ENCODE assay signal across 20 cellular contexts in the genomic region with DNA sequence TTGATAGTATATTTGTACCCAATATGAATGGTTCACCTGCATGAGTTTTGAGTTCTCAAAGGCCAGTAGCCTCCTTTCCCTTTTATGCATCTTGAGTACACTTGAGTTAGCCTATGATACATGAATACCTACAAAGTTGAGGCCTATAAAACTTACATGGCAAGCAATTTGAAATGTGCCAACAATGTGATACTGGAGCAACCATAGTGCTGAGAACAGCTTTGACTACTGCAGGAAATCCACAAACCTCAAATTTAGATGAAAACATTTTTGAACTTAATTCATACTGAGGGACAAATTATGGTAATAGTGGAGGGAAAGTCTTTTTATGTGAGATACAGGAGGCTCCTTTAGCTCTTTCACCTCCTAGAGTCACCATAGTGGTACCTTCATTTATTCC. TPM values are rescaled to one million over a fixed set of nuclear protein-coding genes. Genes with fewer than 3 reads are reported as not detected.
DNase-seq lines count a peak whose midpoint lies in the region; ATAC-seq and TF ChIP-seq lines count a peak whose summit lies in the region.
"Had no signal": no experiment of that assay in that cellular context is flagged by ENCODE, and none has a peak within 500 bp of the region (broad histone marks: within the 10 kb centered on the region; RNA-seq: fewer than 3 reads in every experiment).

No MANE protein-coding gene starts in this region.

- no peaks in the 10 kb centered on the region for H3K4me1 ChIP-seq in lower lobe of right lung
- H3K4me1 ChIP-seq: BLaER1 had no signal

- H3K4me3 ChIP-seq in Jurkat, Clone E6-1 (ENCODE audit: low read length), result no peak overlapping the region
- no peak overlapping the region for H3K4me3 ChIP-seq in lower lobe of right lung
- H3K4me3 ChIP-seq: BLaER1, GM12878, GM23338 had no signal

- no peak overlapping the region for H3K27ac Mint-ChIP-seq in activated CD8-positive, alpha-beta memory T cell treated with anti-CD3 and anti-CD28 coated beads, Interleukin-2, amount 10 ng/mL, durations not matched to agents 7 days and 5 days
- H3K27ac Mint-ChIP-seq in stimulated activated effector memory CD8-positive, alpha-beta T cell treated with anti-CD3 and anti-CD28 coated beads, Interleukin-12 subunit alpha, Interleukin-12 subunit beta, amount 100 ng/mL, for 72 hours, result no peak overlapping the region
- H3K27ac Mint-ChIP-seq: B cell, GM23338, H9 had no signal

- H3K27ac ChIP-seq in lower lobe of right lung, result no peak overlapping the region
- H3K27ac ChIP-seq: 22Rv1, BLaER1, C4-2B had no signal

- intact Hi-C loops in lower lobe of right lung (cut with DNase I), result no loop called here

- H3K4me3 Mint-ChIP-seq in activated CD8-positive, alpha-beta memory T cell treated with anti-CD3 and anti-CD28 coated beads, Interleukin-2, amount 10 ng/mL, durations not matched to agents 7 days and 5 days, result no peak overlapping the region
- no peak overlapping the region for H3K4me3 Mint-ChIP-seq in stimulated activated effector memory CD8-positive, alpha-beta T cell treated with anti-CD3 and anti-CD28 coated beads, Interleukin-12 subunit alpha, Interleukin-12 subunit beta, amount 100 ng/mL, for 72 hours
- H3K4me3 Mint-ChIP-seq: B cell; CD8-positive, alpha-beta memory T cell; GM23338; H9 had no signal

- H3K9me3 ChIP-seq in lower lobe of right lung, result no peaks in the 10 kb centered on the region
- H3K9me3 ChIP-seq: BLaER1 had no signal

- H3K9me3 Mint-ChIP-seq in activated CD8-positive, alpha-beta memory T cell treated with anti-CD3 and anti-CD28 coated beads, Interleukin-2, amount 10 ng/mL, durations not matched to agents 7 days and 5 days (ENCODE audit: low read depth), result no peaks in the 10 kb centered on the region
- H3K9me3 Mint-ChIP-seq in stimulated activated effector memory CD8-positive, alpha-beta T cell treated with anti-CD3 and anti-CD28 coated beads, Interleukin-12 subunit alpha, Interleukin-12 subunit beta, amount 100 ng/mL, for 72 hours, result peaks cover 9% of the 10 kb centered on the region

- peaks cover 22% of the 10 kb centered on the region for H3K4me1 Mint-ChIP-seq in activated CD8-positive, alpha-beta memory T cell treated with anti-CD3 and anti-CD28 coated beads, Interleukin-2, amount 10 ng/mL, durations not matched to agents 7 days and 5 days
- peaks cover 14% of the 10 kb centered on the region for H3K4me1 Mint-ChIP-seq in stimulated activated effector memory CD8-positive, alpha-beta T cell treated with anti-CD3 and anti-CD28 coated beads, Interleukin-12 subunit alpha, Interleukin-12 subunit beta, amount 100 ng/mL, for 72 hours
- H3K4me1 Mint-ChIP-seq: B cell had no signal

- CTCF ChIA-PET in activated CD8-positive, alpha-beta memory T cell treated with anti-CD3 and anti-CD28 coated beads, Interleukin-2, amount 10 ng/mL, durations not matched to agents 7 days and 5 days (lab: Charles Lee), result interaction anchor here (0.8 to 2.3 kb wide), 6 partner anchors 17 to 230 kb away, joined by 3 to 23 read pairs (median 4); partner anchors contain the start of genes LEPR and LEPROT

- H3K36me3 ChIP-seq in lower lobe of right lung, result no peaks in the 10 kb centered on the region
- H3K36me3 ChIP-seq: BLaER1 had no signal

- peaks cover 7% of the 10 kb centered on the region for H3K36me3 Mint-ChIP-seq in activated CD8-positive, alpha-beta memory T cell treated with anti-CD3 and anti-CD28 coated beads, Interleukin-2, amount 10 ng/mL, durations not matched to agents 7 days and 5 days
- H3K36me3 Mint-ChIP-seq in stimulated activated effector memory CD8-positive, alpha-beta T cell treated with anti-CD3 and anti-CD28 coated beads, Interleukin-12 subunit alpha, Interleukin-12 subunit beta, amount 100 ng/mL, for 72 hours, result no peaks in the 10 kb centered on the region

- DNase-seq in DMS53 (lab: John Stamatoyannopoulos, UW) (peak; percentile 57), DMS53 treated with DMSO at 0.1 percent for 48 hours (lab: John Stamatoyannopoulos, UW; ENCODE audit: unreplicated experiment) (no peak), dermis blood vessel endothelial cell (no peak), lower lobe of right lung (no peak)
- DNase-seq in activated CD8-positive, alpha-beta memory T cell treated with anti-CD3 and anti-CD28 coated beads, Interleukin-2, amount 10 ng/mL, durations not matched to agents 7 days and 5 days, result no peak
- DNase-seq in activated CD8-positive, alpha-beta memory T cell treated with anti-CD3 and anti-CD28 coated beads for 24 hours, result no peak
- DNase-seq in Jurkat, Clone E6-1 (ENCODE audit: low read depth, low spot score), result peak; percentile 49
- no peak for DNase-seq in stimulated activated effector memory CD8-positive, alpha-beta T cell treated with anti-CD3 and anti-CD28 coated beads, Interleukin-12 subunit alpha, Interleukin-12 subunit beta, amount 100 ng/mL, for 72 hours (ENCODE audit: low spot score in 2 of 2)
- DNase-seq: CD8-positive, alpha-beta memory T cell; DMS 273 treated with DMSO at 0.1 percent for 48 hours; EL; GDM1; H9 had no signal

- no peak for TF ChIP-seq CTCF in lower lobe of right lung (IDR thresholded peaks at IDR 0.05)

- no peaks in the 10 kb centered on the region for H3K27me3 Mint-ChIP-seq in activated CD8-positive, alpha-beta memory T cell treated with anti-CD3 and anti-CD28 coated beads, Interleukin-2, amount 10 ng/mL, durations not matched to agents 7 days and 5 days
- H3K27me3 Mint-ChIP-seq: B cell had no signal

- peak; percentile 47 for ATAC-seq in activated CD8-positive, alpha-beta memory T cell treated with anti-CD3 and anti-CD28 coated beads, Interleukin-2, amount 10 ng/mL, durations not matched to agents 7 days and 5 days
- peak; percentile 44 for ATAC-seq in stimulated activated effector memory CD8-positive, alpha-beta T cell treated with anti-CD3 and anti-CD28 coated beads, Interleukin-12 subunit alpha, Interleukin-12 subunit beta, amount 100 ng/mL, for 72 hours
- no peak for ATAC-seq in lower lobe of right lung
- ATAC-seq: GM12878, GM23338, HCT116 had no signal

- H3K27me3 ChIP-seq in lower lobe of right lung (ENCODE audit: low read depth), result no peaks in the 10 kb centered on the region
- H3K27me3 ChIP-seq: BLaER1 had no signal

RNA-seq across cellular contexts. Expression of gene LEPR, which starts 37.4 kb away (rescaled TPM):
- 1 to 10 TPM; 2.2 to 3.7 TPM for total RNA-seq in activated CD8-positive, alpha-beta memory T cell treated with anti-CD3 and anti-CD28 coated beads, Interleukin-2, amount 10 ng/mL, durations not matched to agents 7 days and 5 days
- 0.86 TPM for polyA plus RNA-seq in Jurkat, Clone E6-1 (2012; ENCODE audit: insufficient read depth, insufficient read length)
- total RNA-seq in dermis blood vessel endothelial cell (81.2 and 109 TPM in 2 replicates), lower lobe of right lung (27.7 TPM)

RNA-seq across cellular contexts. Expression of gene LEPROT, which starts 37.4 kb away (rescaled TPM):
- total RNA-seq in activated CD8-positive, alpha-beta memory T cell treated with anti-CD3 and anti-CD28 coated beads, Interleukin-2, amount 10 ng/mL, durations not matched to agents 7 days and 5 days, result 10 to 100 TPM; 23.8 to 27.3 TPM
- 8.8 TPM for polyA plus RNA-seq in Jurkat, Clone E6-1 (2012; ENCODE audit: insufficient read depth, insufficient read length)
- 58.7 and 60.6 TPM in 2 replicates for total RNA-seq in dermis blood vessel endothelial cell
- 96.6 TPM for total RNA-seq in lower lobe of right lung

Comparison
In these comparisons a context has a peak if more than half of its experiments do, and no peak if none do; other contexts are left out.
1. DNase-seq: peak in DMS53 (single experiment) and Jurkat, Clone E6-1 (single experiment); none in DMS53 treated with DMSO at 0.1 percent for 48 hours (single experiment), activated CD8-positive, alpha-beta memory T cell treated with anti-CD3 and anti-CD28 coated beads, Interleukin-2, amount 10 ng/mL, durations not matched to agents 7 days and 5 days (single experiment), activated CD8-positive, alpha-beta memory T cell treated with anti-CD3 and anti-CD28 coated beads for 24 hours (single experiment), stimulated activated effector memory CD8-positive, alpha-beta T cell treated with anti-CD3 and anti-CD28 coated beads, Interleukin-12 subunit alpha, Interleukin-12 subunit beta, amount 100 ng/mL, for 72 hours (0 of 2), dermis blood vessel endothelial cell (single experiment) and lower lobe of right lung (single experiment).
2. ATAC-seq: peak in activated CD8-positive, alpha-beta memory T cell treated with anti-CD3 and anti-CD28 coated beads, Interleukin-2, amount 10 ng/mL, durations not matched to agents 7 days and 5 days (single experiment) and stimulated activated effector memory CD8-positive, alpha-beta T cell treated with anti-CD3 and anti-CD28 coated beads, Interleukin-12 subunit alpha, Interleukin-12 subunit beta, amount 100 ng/mL, for 72 hours (single experiment); none in lower lobe of right lung (0 of 2).